ENCODE assay signal across 11 cellular contexts in the genomic region with DNA sequence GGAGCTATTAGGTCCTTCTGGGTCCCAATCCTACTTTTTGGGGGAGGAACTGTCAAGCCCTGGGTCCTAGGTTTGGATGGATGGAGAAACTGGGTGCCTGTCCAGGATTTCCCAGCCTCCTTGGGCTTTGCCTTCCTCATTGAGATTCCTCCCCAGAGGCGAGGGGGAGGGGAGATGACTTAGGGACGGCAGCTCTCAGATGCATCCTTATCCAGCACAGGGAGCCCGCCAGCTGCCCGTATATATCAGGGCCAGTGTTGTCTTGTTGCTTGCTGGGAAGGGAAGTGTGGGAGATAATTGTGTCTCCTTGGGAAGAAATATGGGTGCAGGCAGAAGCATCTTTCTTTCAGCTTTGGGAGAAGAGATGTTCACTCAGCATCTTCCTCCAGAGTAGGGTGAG. TPM values are rescaled to one million over a fixed set of nuclear protein-coding genes. Genes with fewer than 3 reads are reported as not detected.
"Had no signal": no experiment of that assay in that cellular context is flagged by ENCODE, and none has a peak within 500 bp of the region (broad histone marks: within the 10 kb centered on the region; RNA-seq: fewer than 3 reads in every experiment).

No MANE protein-coding gene starts in this region.

RNA-seq across cellular contexts. Expression of gene DYTN, which starts 3.0 kb away (rescaled TPM):
- total RNA-seq: OCI-LY7, PC-3, PC-9, Peyer's patch, Right ventricle myocardium inferior, Right ventricle myocardium superior, RPMI7951, SJCRH30, SJSA1, SK-MEL-5 had no signal
- polyA plus RNA-seq: SK-N-SH had no signal
